ENCODE assay signal across 8 cellular contexts in genomic region chr11:14359573-14360031, GRCh38. TPM values are rescaled to one million over a fixed set of nuclear protein-coding genes. Genes with fewer than 3 reads are reported as not detected.
DNase-seq lines count a peak whose midpoint lies in the region; ATAC-seq and TF ChIP-seq lines count a peak whose summit lies in the region.

No MANE protein-coding gene starts in this region.

- peaks cover 32% of the 10 kb centered on the region for H3K4me1 Mint-ChIP-seq in activated naive CD8-positive, alpha-beta T cell treated with anti-CD3 and anti-CD28 coated beads, Interleukin-2, amount 50 U/mL, for 24 hours

- TF ChIP-seq EP300 in upper lobe of left lung (IDR thresholded peaks at IDR 0.05), result no peak

- H3K36me3 ChIP-seq in cardiac muscle cell (no peaks in the 10 kb centered on the region), upper lobe of left lung (no peaks in the 10 kb centered on the region)

- peaks cover 2% of the 10 kb centered on the region for H3K27me3 Mint-ChIP-seq in activated naive CD8-positive, alpha-beta T cell treated with anti-CD3 and anti-CD28 coated beads, Interleukin-2, amount 50 U/mL, for 24 hours

- H3K4me3 ChIP-seq in cardiac muscle cell (peak overlapping the region; percentile 68), upper lobe of left lung (peak overlapping the region in 3 of 4 donors; percentile 77 to 88 (median 86))

- H3K27ac Mint-ChIP-seq in activated naive CD8-positive, alpha-beta T cell treated with anti-CD3 and anti-CD28 coated beads, Interleukin-2, amount 50 U/mL, for 24 hours, result peak overlapping the region; percentile 9

- in situ Hi-C loops in ACHN (cut with HindIII; ENCODE audit: low pct_ligation_motif_present, low pct_unique_long_range_greater_than_20kb, low sequenced_read_pairs), result no loop called here

- TF ChIP-seq POLR2A in upper lobe of left lung (IDR thresholded peaks at IDR 0.05), result no peak

- no peak for ATAC-seq in activated naive CD8-positive, alpha-beta T cell treated with anti-CD3 and anti-CD28 coated beads, Interleukin-2, amount 50 U/mL, for 24 hours
- ATAC-seq in left lobe of liver (peak; percentile 1), upper lobe of left lung (ENCODE audit: low FRiP score in 2 of 2) (no peak)

- H3K36me3 Mint-ChIP-seq in activated naive CD8-positive, alpha-beta T cell treated with anti-CD3 and anti-CD28 coated beads, Interleukin-2, amount 50 U/mL, for 24 hours (ENCODE audit: low read depth), result peaks cover 9% of the 10 kb centered on the region

- peak overlapping the region; percentile 67 for H3K4me3 Mint-ChIP-seq in activated naive CD8-positive, alpha-beta T cell treated with anti-CD3 and anti-CD28 coated beads, Interleukin-2, amount 50 U/mL, for 24 hours

- WGBS in upper lobe of left lung, 2 donors, result 80 to 81% methylated on average over 5 of the region's 5 CpGs

- TF ChIP-seq CTCF in cardiac muscle cell (IDR thresholded peaks at IDR 0.05; ENCODE audit: low read depth, low read length) (no peak), upper lobe of left lung (IDR thresholded peaks at IDR 0.05) (no peak)

- DNase-seq in cardiac muscle cell (ENCODE audit: low read depth in 1 of 2, low spot score in 1 of 2), result no peak
- no peak for DNase-seq in cardiac septum (ENCODE audit: low spot score)
- DNase-seq in activated naive CD8-positive, alpha-beta T cell treated with anti-CD3 and anti-CD28 coated beads, Interleukin-2, amount 50 U/mL, for 24 hours, result no peak
- DNase-seq in left lobe of liver (ENCODE audit: low spot score), result no peak
- no peak for DNase-seq in upper lobe of left lung
- no peak for DNase-seq in NAMALWA (ENCODE audit: low spot score)
- no peak for DNase-seq in ACHN
- no peak for DNase-seq in NCI-H1930 (lab: John Stamatoyannopoulos, UW)

- H3K9me3 ChIP-seq in cardiac muscle cell (ENCODE audit: low read depth) (no peaks in the 10 kb centered on the region), upper lobe of left lung (no peaks in the 10 kb centered on the region)

- intact Hi-C loops in cardiac septum (cut with DNase I), result loop anchor here (5.0 kb wide), 1 partner anchor 57 kb away; no protein-coding TSS in a partner anchor

- no peaks in the 10 kb centered on the region for H3K9me3 Mint-ChIP-seq in activated naive CD8-positive, alpha-beta T cell treated with anti-CD3 and anti-CD28 coated beads, Interleukin-2, amount 50 U/mL, for 24 hours

- H3K27ac ChIP-seq in cardiac muscle cell (no peak overlapping the region), upper lobe of left lung (peak overlapping the region in 1 of 4 donors; percentile 71)

- H3K27me3 ChIP-seq in cardiac muscle cell (no peaks in the 10 kb centered on the region), upper lobe of left lung (no peaks in the 10 kb centered on the region)

- H3K4me1 ChIP-seq in cardiac muscle cell (ENCODE audit: low read depth) (peaks cover 4% of the 10 kb centered on the region), upper lobe of left lung (peaks cover 9 to 21% (median 13%) of the 10 kb centered on the region in 4 donors)

RNA-seq across cellular contexts. Expression of gene RRAS2, which starts 0.6 kb away (rescaled TPM):
- total RNA-seq in cardiac muscle cell (67.8 and 74.4 TPM in 2 replicates), cardiac septum (142 TPM), left lobe of liver (24.1 TPM), upper lobe of left lung (10 to 100 TPM; 23.0 to 70.4 (median 40.2) TPM)
- 72.3 and 75.9 TPM in 2 replicates for polyA plus RNA-seq in cardiac muscle cell
